Comparison of ENCODE assay signal across 9 cellular contexts in the genomic region with DNA sequence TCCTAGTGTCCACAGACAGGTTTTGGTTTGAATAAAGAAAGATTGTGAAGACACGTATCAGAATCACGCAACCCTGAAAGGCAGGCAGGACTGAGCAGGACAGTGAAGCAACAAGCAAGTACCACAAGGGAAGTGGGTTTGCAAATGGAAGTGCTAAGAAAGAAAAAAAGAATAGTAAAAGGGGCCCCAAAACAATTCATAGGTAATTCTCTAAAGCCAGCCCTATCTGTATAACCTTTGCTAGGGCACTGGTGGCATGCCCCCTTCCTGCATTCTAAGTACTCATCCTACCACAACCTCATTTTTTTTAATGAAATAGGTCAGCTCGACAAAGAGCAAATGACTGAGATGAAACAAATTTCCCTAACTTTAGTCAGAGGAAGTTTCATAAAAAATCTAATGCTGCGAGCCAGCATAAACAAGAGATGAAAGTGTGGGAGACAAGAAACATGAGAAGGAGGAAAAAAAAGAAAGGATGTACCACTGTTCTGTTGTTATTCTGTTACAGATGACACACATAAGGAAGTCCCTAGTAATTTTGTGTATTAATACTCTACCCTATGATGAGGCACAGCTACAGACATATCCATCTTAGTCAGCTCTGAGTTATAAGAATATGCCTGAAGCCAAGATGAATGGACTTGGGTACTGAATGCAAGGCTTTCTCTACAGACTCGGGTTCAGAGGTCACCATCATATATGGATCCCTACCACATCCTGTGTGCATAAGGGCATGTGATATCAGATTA. TPM values are rescaled to one million over a fixed set of nuclear protein-coding genes. Genes with fewer than 3 reads are reported as not detected.
DNase-seq lines count a peak whose midpoint lies in the region; ATAC-seq and TF ChIP-seq lines count a peak whose summit lies in the region.
"Had no signal": no experiment of that assay in that cellular context is flagged by ENCODE, and none has a peak within 500 bp of the region (broad histone marks: within the 10 kb centered on the region; RNA-seq: fewer than 3 reads in every experiment).

No MANE protein-coding gene starts in this region.

- no peaks in the 10 kb centered on the region for H3K27me3 Mint-ChIP-seq in activated naive CD4-positive, alpha-beta T cell treated with anti-CD3 and anti-CD28 coated beads, Interleukin-2, amount 50 U/mL, for 24 hours
- H3K27me3 Mint-ChIP-seq in osteocyte (ENCODE audit: unreplicated experiment), result no peaks in the 10 kb centered on the region

- no peak for TF ChIP-seq CTCF in osteocyte (IDR thresholded peaks at IDR 0.05)

- peak overlapping the region; percentile 6 for H3K4me3 Mint-ChIP-seq in activated naive CD4-positive, alpha-beta T cell treated with anti-CD3 and anti-CD28 coated beads, Interleukin-2, amount 50 U/mL, for 24 hours
- H3K4me3 Mint-ChIP-seq in osteocyte (ENCODE audit: unreplicated experiment), result peak overlapping the region; percentile 3

- no peaks in the 10 kb centered on the region for H3K9me3 Mint-ChIP-seq in activated naive CD4-positive, alpha-beta T cell treated with anti-CD3 and anti-CD28 coated beads, Interleukin-2, amount 50 U/mL, for 24 hours
- H3K9me3 Mint-ChIP-seq in osteocyte (ENCODE audit: unreplicated experiment), result no peaks in the 10 kb centered on the region

- ATAC-seq in GM19467 (IDR thresholded peaks at IDR 0.05; ENCODE audit: unreplicated experiment) (peak; percentile 73), HG03520 (IDR thresholded peaks at IDR 0.05; ENCODE audit: unreplicated experiment) (peak; percentile 67)
- ATAC-seq: K562 had no signal

- peak; percentile 53 for DNase-seq in Daoy (ENCODE audit: low read depth)
- no peak for DNase-seq in osteocyte (ENCODE audit: extremely low spot score, unreplicated experiment)
- no peak for DNase-seq in islet precursor cell
- DNase-seq in RKO (ENCODE audit: low spot score), result no peak
- no peak for DNase-seq in stimulated activated CD4-positive, alpha-beta T cell treated with anti-CD3 and anti-CD28 coated beads, Interleukin-2, amount 100 ng/mL, for 24 hours

- peaks cover 10% of the 10 kb centered on the region for H3K4me1 Mint-ChIP-seq in activated naive CD4-positive, alpha-beta T cell treated with anti-CD3 and anti-CD28 coated beads, Interleukin-2, amount 50 U/mL, for 24 hours
- H3K4me1 Mint-ChIP-seq in osteocyte (ENCODE audit: unreplicated experiment), result peaks cover 39% of the 10 kb centered on the region

- no peaks in the 10 kb centered on the region for H3K36me3 Mint-ChIP-seq in activated naive CD4-positive, alpha-beta T cell treated with anti-CD3 and anti-CD28 coated beads, Interleukin-2, amount 50 U/mL, for 24 hours
- no peaks in the 10 kb centered on the region for H3K36me3 Mint-ChIP-seq in osteocyte (ENCODE audit: unreplicated experiment)

- peak overlapping the region; percentile 13 for H3K27ac Mint-ChIP-seq in activated naive CD4-positive, alpha-beta T cell treated with anti-CD3 and anti-CD28 coated beads, Interleukin-2, amount 50 U/mL, for 24 hours
- H3K27ac Mint-ChIP-seq in osteocyte (ENCODE audit: unreplicated experiment), result peak overlapping the region; percentile 74

RNA-seq across cellular contexts. Expression of a gene that starts 32.2 kb away (rescaled TPM):
- 0.60 and 1.4 TPM in 2 replicates for total RNA-seq in Daoy (2014; rRNA removed; shearing (Covaris generic))
- 16.7 and 18.9 TPM in 2 replicates for total RNA-seq in osteocyte
